Comparison of ENCODE assay signal across 10 cellular contexts in genomic region chr22:50192825-50193204, GRCh38. TPM values are rescaled to one million over a fixed set of nuclear protein-coding genes. Genes with fewer than 3 reads are reported as not detected.
DNase-seq lines count a peak whose midpoint lies in the region; ATAC-seq and TF ChIP-seq lines count a peak whose summit lies in the region.
"Had no signal": no experiment of that assay in that cellular context is flagged by ENCODE, and none has a peak within 500 bp of the region (broad histone marks: within the 10 kb centered on the region; RNA-seq: fewer than 3 reads in every experiment).

No MANE protein-coding gene starts in this region.

- peak overlapping the region; percentile 96 for H3K27ac ChIP-seq in effector memory CD4-positive, alpha-beta T cell (ENCODE audit: insufficient read depth, low read length, poor library complexity, severe bottlenecking)
- H3K27ac ChIP-seq in upper lobe of right lung = peak overlapping the region; percentile 89

- H3K27ac Mint-ChIP-seq in activated CD4-positive, alpha-beta memory T cell treated with anti-CD3 and anti-CD28 coated beads for 36 hours = peak overlapping the region; percentile 98

- no peak for ATAC-seq in upper lobe of right lung
- ATAC-seq in HG03039 (IDR thresholded peaks at IDR 0.05; ENCODE audit: unreplicated experiment) = no peak

- intact Hi-C loops in activated CD4-positive, alpha-beta memory T cell treated with anti-CD3 and anti-CD28 coated beads for 36 hours (cut with micrococcal nuclease) = loop anchor here (5.0 kb wide), 3 partner anchors 49 to 334 kb away; partner anchors contain the start of genes PIM3 and SCO2
- intact Hi-C loops in upper lobe of right lung (cut with DNase I) = no loop called here

- peaks cover 37% of the 10 kb centered on the region for H3K4me1 Mint-ChIP-seq in activated CD4-positive, alpha-beta memory T cell treated with anti-CD3 and anti-CD28 coated beads for 36 hours (ENCODE audit: low read depth)

- peaks cover 17% of the 10 kb centered on the region for H3K36me3 Mint-ChIP-seq in activated CD4-positive, alpha-beta memory T cell treated with anti-CD3 and anti-CD28 coated beads for 36 hours

- H3K4me1 ChIP-seq in effector memory CD4-positive, alpha-beta T cell (ENCODE audit: control insufficient read depth, insufficient read depth, low read length, poor library complexity, severe bottlenecking) = peaks cover 55% of the 10 kb centered on the region
- peaks cover 39% of the 10 kb centered on the region for H3K4me1 ChIP-seq in upper lobe of right lung

- DNase-seq in stimulated activated CD4-positive, alpha-beta T cell treated with anti-CD3 and anti-CD28 coated beads, Interleukin-4, amount 100 ng/mL, for 24 hours = peak; percentile 34
- no peak for DNase-seq in stimulated activated CD4-positive, alpha-beta T cell treated with anti-CD3 and anti-CD28 coated beads, Interleukin-2, amount 100 ng/mL, for 48 hours
- DNase-seq in activated CD4-positive, alpha-beta memory T cell treated with anti-CD3 and anti-CD28 coated beads for 36 hours = peak; percentile 42
- peak in 1 of 3 donors; percentile 35 for DNase-seq in effector memory CD4-positive, alpha-beta T cell
- DNase-seq in upper lobe of right lung (no peak), NCI-H82 (lab: John Stamatoyannopoulos, UW) (no peak), MG63 (no peak)
- DNase-seq: NCI-H2171 treated with DMSO at 0.1 percent for 48 hours, sigmoid colon had no signal

- peak overlapping the region; percentile 87 for H3K4me3 Mint-ChIP-seq in activated CD4-positive, alpha-beta memory T cell treated with anti-CD3 and anti-CD28 coated beads for 36 hours

- CTCF ChIA-PET in activated CD4-positive, alpha-beta memory T cell treated with anti-CD3 and anti-CD28 coated beads for 36 hours (lab: Charles Lee) = no interaction called here

- peaks cover 33% of the 10 kb centered on the region for H3K36me3 ChIP-seq in effector memory CD4-positive, alpha-beta T cell (ENCODE audit: control insufficient read depth, insufficient read depth, low read length)
- H3K36me3 ChIP-seq in upper lobe of right lung (peaks cover 33% of the 10 kb centered on the region), MG63 (peaks cover 41% of the 10 kb centered on the region)

- POLR2A ChIA-PET in activated CD4-positive, alpha-beta memory T cell treated with anti-CD3 and anti-CD28 coated beads for 36 hours (lab: Charles Lee) = interaction anchor here (1.0 to 2.8 kb wide), 2 partner anchors 8 to 19 kb away, joined by 3 to 12 read pairs; partner anchors contain the start of gene SELENOO

- no peak for TF ChIP-seq CTCF in upper lobe of right lung (IDR thresholded peaks at IDR 0.05)

- H3K9me3 ChIP-seq in effector memory CD4-positive, alpha-beta T cell (ENCODE audit: control insufficient read depth, low read length) = no peaks in the 10 kb centered on the region
- H3K9me3 ChIP-seq in upper lobe of right lung (no peaks in the 10 kb centered on the region), MG63 (no peaks in the 10 kb centered on the region)
- H3K9me3 ChIP-seq: sigmoid colon had no signal

- H3K4me3 ChIP-seq in effector memory CD4-positive, alpha-beta T cell (ENCODE audit: insufficient read depth, low read depth, low read length, poor library complexity, severe bottlenecking) = peak overlapping the region; percentile 30
- H3K4me3 ChIP-seq in upper lobe of right lung (no peak overlapping the region), MG63 (no peak overlapping the region)
- H3K4me3 ChIP-seq: sigmoid colon had no signal

- no peaks in the 10 kb centered on the region for H3K27me3 Mint-ChIP-seq in activated CD4-positive, alpha-beta memory T cell treated with anti-CD3 and anti-CD28 coated beads for 36 hours

- no peaks in the 10 kb centered on the region for H3K9me3 Mint-ChIP-seq in activated CD4-positive, alpha-beta memory T cell treated with anti-CD3 and anti-CD28 coated beads for 36 hours

- H3K27me3 ChIP-seq in effector memory CD4-positive, alpha-beta T cell (replicated peaks; ENCODE audit: control insufficient read depth, insufficient read depth, low read length, poor library complexity, severe bottlenecking) = no peaks in the 10 kb centered on the region
- no peaks in the 10 kb centered on the region for H3K27me3 ChIP-seq in upper lobe of right lung
- no peaks in the 10 kb centered on the region for H3K27me3 ChIP-seq in MG63
- H3K27me3 ChIP-seq: sigmoid colon had no signal

RNA-seq across cellular contexts. Expression of gene TRABD, which starts 7.1 kb away (rescaled TPM):
- 10 to 100 TPM; 88.6 to 89.2 TPM for total RNA-seq in activated CD4-positive, alpha-beta memory T cell treated with anti-CD3 and anti-CD28 coated beads for 36 hours
- total RNA-seq in upper lobe of right lung = 36.5 TPM
- total RNA-seq in MG63 (2014; rRNA removed; shearing (Covaris generic); ENCODE audit: low replicate concordance) = 38.8 and 49.9 TPM in 2 replicates

RNA-seq across cellular contexts. Expression of gene SELENOO, which starts 8.0 kb away (rescaled TPM):
- total RNA-seq in activated CD4-positive, alpha-beta memory T cell treated with anti-CD3 and anti-CD28 coated beads for 36 hours = 10 to 100 TPM; 18.8 to 19.7 TPM
- total RNA-seq in upper lobe of right lung = 17.6 TPM
- total RNA-seq in MG63 (2014; rRNA removed; shearing (Covaris generic); ENCODE audit: low replicate concordance) = 6.5 and 13.8 TPM in 2 replicates

RNA-seq across cellular contexts. Expression of gene PANX2, which starts 22.3 kb away (rescaled TPM):
- total RNA-seq in activated CD4-positive, alpha-beta memory T cell treated with anti-CD3 and anti-CD28 coated beads for 36 hours = 1 to 10 TPM; 3.3 to 3.5 TPM
- total RNA-seq in upper lobe of right lung = 3.0 TPM
- total RNA-seq in MG63 (2014; rRNA removed; shearing (Covaris generic); ENCODE audit: low replicate concordance) = 0.12 and 0.79 TPM in 2 replicates

RNA-seq across cellular contexts. Expression of gene TUBGCP6, which starts 52.0 kb away (rescaled TPM):
- 10 to 100 TPM; 41.4 to 43.8 TPM for total RNA-seq in activated CD4-positive, alpha-beta memory T cell treated with anti-CD3 and anti-CD28 coated beads for 36 hours
- 51.3 TPM for total RNA-seq in upper lobe of right lung
- total RNA-seq in MG63 (2014; rRNA removed; shearing (Covaris generic); ENCODE audit: low replicate concordance) = 11.8 and 17.2 TPM in 2 replicates

RNA-seq across cellular contexts. Expression of gene HDAC10, which starts 58.2 kb away (rescaled TPM):
- 10 to 100 TPM; 46.1 to 47.6 TPM for total RNA-seq in activated CD4-positive, alpha-beta memory T cell treated with anti-CD3 and anti-CD28 coated beads for 36 hours
- 48.9 TPM for total RNA-seq in upper lobe of right lung
- 8.5 and 21.5 TPM in 2 replicates for total RNA-seq in MG63 (2014; rRNA removed; shearing (Covaris generic); ENCODE audit: low replicate concordance)

Comparison
In these comparisons a context has a peak if more than half of its experiments do, and no peak if none do; other contexts are left out.
1. DNase-seq: peak in stimulated activated CD4-positive, alpha-beta T cell treated with anti-CD3 and anti-CD28 coated beads, Interleukin-4, amount 100 ng/mL, for 24 hours (single experiment) and activated CD4-positive, alpha-beta memory T cell treated with anti-CD3 and anti-CD28 coated beads for 36 hours (single experiment); none in stimulated activated CD4-positive, alpha-beta T cell treated with anti-CD3 and anti-CD28 coated beads, Interleukin-2, amount 100 ng/mL, for 48 hours (0 of 2), upper lobe of right lung (single experiment), NCI-H82 (single experiment) and MG63 (single experiment).